17 cellular contexts compared by ENCODE assay signal in genomic region chr20:20733943-20734342, GRCh38. TPM values are rescaled to one million over a fixed set of nuclear protein-coding genes. Genes with fewer than 3 reads are reported as not detected.
A peak's percentile ranks its signal among the peaks of the same experiment; 100 is the strongest.
DNase-seq lines count a peak whose midpoint lies in the region; ATAC-seq, FAIRE-seq and TF ChIP-seq lines count a peak whose summit lies in the region.
"Had no signal": no experiment of that assay in that cellular context is flagged by ENCODE, and none has a peak within 500 bp of the region (broad histone marks: within the 10 kb centered on the region; RNA-seq: fewer than 3 reads in every experiment).

No MANE protein-coding gene starts in this region.

- H3K79me2 ChIP-seq in Loucy (ENCODE audit: insufficient read depth, low read length) = no peaks in the 10 kb centered on the region

- no peak overlapping the region for H3K9ac ChIP-seq in Loucy (ENCODE audit: low read depth, low read length, poor library complexity, severe bottlenecking)
- peak overlapping the region in 1 of 3 donors; percentile 33 for H3K9ac ChIP-seq in skeletal muscle tissue (ENCODE audit: low read depth in 1 of 3, low read length in 3 of 3)

- H3K4me3 Mint-ChIP-seq in activated naive CD8-positive, alpha-beta T cell treated with anti-CD3 and anti-CD28 coated beads for 36 hours = no peak overlapping the region

- no peaks in the 10 kb centered on the region for H3K27me3 Mint-ChIP-seq in activated naive CD8-positive, alpha-beta T cell treated with anti-CD3 and anti-CD28 coated beads for 36 hours

- H3K9me3 ChIP-seq in Loucy (ENCODE audit: insufficient read depth, low read depth, low read length) (no peaks in the 10 kb centered on the region), skeletal muscle tissue (ENCODE audit: control insufficient read depth in 3 of 3, low read length in 3 of 3) (no peaks in the 10 kb centered on the region), Peyer's patch (no peaks in the 10 kb centered on the region), body of pancreas (no peaks in the 10 kb centered on the region)

- peak overlapping the region; percentile 74 for H3K27ac Mint-ChIP-seq in activated naive CD8-positive, alpha-beta T cell treated with anti-CD3 and anti-CD28 coated beads for 36 hours

- TF ChIP-seq POLR2A in GM12892 (IDR thresholded peaks at IDR 0.05; ENCODE audit: low read depth, low read length) (no peak), Peyer's patch (IDR thresholded peaks at IDR 0.05) (no peak), body of pancreas (IDR thresholded peaks at IDR 0.05) (no peak)

- H3K36me3 ChIP-seq in Loucy (ENCODE audit: insufficient read depth, low read length) (no peaks in the 10 kb centered on the region), skeletal muscle tissue (ENCODE audit: control insufficient read depth in 3 of 3, insufficient read depth in 3 of 3, low read length in 3 of 3) (no peaks in the 10 kb centered on the region), Peyer's patch (no peaks in the 10 kb centered on the region), body of pancreas (replicated peaks in 1 of 2; ENCODE audit: insufficient read depth in 1 of 2, low read depth in 2 of 2) (no peaks in the 10 kb centered on the region)

- H3K4me3 ChIP-seq in Loucy (ENCODE audit: low read length, poor library complexity, severe bottlenecking) (no peak overlapping the region), skeletal muscle tissue (ENCODE audit: low read length in 3 of 3) (no peak overlapping the region), Peyer's patch (no peak overlapping the region), body of pancreas (no peak overlapping the region)

- no peaks in the 10 kb centered on the region for H3K27me3 ChIP-seq in Loucy (ENCODE audit: insufficient read depth, low read length, poor library complexity, severe bottlenecking)
- H3K27me3 ChIP-seq in skeletal muscle tissue (ENCODE audit: control insufficient read depth in 3 of 3, insufficient read depth in 3 of 3, low read length in 3 of 3) = no peaks in the 10 kb centered on the region
- H3K27me3 ChIP-seq in Peyer's patch = no peaks in the 10 kb centered on the region
- no peaks in the 10 kb centered on the region for H3K27me3 ChIP-seq in body of pancreas

- peaks cover 34% of the 10 kb centered on the region for H3K4me1 Mint-ChIP-seq in activated naive CD8-positive, alpha-beta T cell treated with anti-CD3 and anti-CD28 coated beads for 36 hours

- no peak for TF ChIP-seq CTCF in Loucy (conservative IDR thresholded peaks at IDR 0.05; ENCODE audit: low read length)
- TF ChIP-seq CTCF in Peyer's patch (IDR thresholded peaks at IDR 0.05) = no peak
- no peak for TF ChIP-seq CTCF in body of pancreas (IDR thresholded peaks at IDR 0.05)

- H3K36me3 Mint-ChIP-seq in activated naive CD8-positive, alpha-beta T cell treated with anti-CD3 and anti-CD28 coated beads for 36 hours = no peaks in the 10 kb centered on the region
- H3K36me3 Mint-ChIP-seq: natural killer cell had no signal

- 79 to 100% methylated on average over 1 of the region's 1 CpG for WGBS in body of pancreas, 2 donors

- no peaks in the 10 kb centered on the region; the same call in 1 of the 2 replicates for H3F3A ChIP-seq in Loucy (ENCODE audit: low read depth)

- no peaks in the 10 kb centered on the region for H4K20me1 ChIP-seq in Loucy (ENCODE audit: insufficient read depth, low read length, poor library complexity, severe bottlenecking)

- H3K4me2 ChIP-seq in Loucy (ENCODE audit: low read depth, low read length, poor library complexity, severe bottlenecking) = peak overlapping the region; percentile 55

- no peak for ATAC-seq in body of pancreas

- peaks cover 30% of the 10 kb centered on the region for H3K4me1 ChIP-seq in Loucy (ENCODE audit: insufficient read depth, low read length, poor library complexity, severe bottlenecking)
- peaks cover 21 to 44% (median 29%) of the 10 kb centered on the region in 3 donors for H3K4me1 ChIP-seq in skeletal muscle tissue (ENCODE audit: control insufficient read depth in 3 of 3, insufficient read depth in 3 of 3, low read length in 3 of 3)
- H3K4me1 ChIP-seq in Peyer's patch = no peaks in the 10 kb centered on the region
- H3K4me1 ChIP-seq in body of pancreas = no peaks in the 10 kb centered on the region

- peak overlapping the region; percentile 91 for H3K27ac ChIP-seq in skeletal muscle tissue (ENCODE audit: low read depth, low read length)
- no peak overlapping the region for H3K27ac ChIP-seq in Peyer's patch
- H3K27ac ChIP-seq in body of pancreas = no peak overlapping the region

- intact Hi-C loops in body of pancreas (cut with DNase I) = no loop called here

- H2AFZ ChIP-seq in Loucy (ENCODE audit: low read length) = 0 out of 2 replicates have a peak overlapping the region, but pooled peaks have one; percentile 47

- FAIRE-seq in GM12892 (lab: Jason Lieb, UNC) = peak; percentile 76
- FAIRE-seq: astrocyte had no signal

- H3K9me2 ChIP-seq in Loucy (replicated peaks; ENCODE audit: low read depth, low read length) = no peaks in the 10 kb centered on the region

- DNase-seq in GM12892 (ENCODE audit: insufficient read length) = no peak
- no peak for DNase-seq in activated naive CD8-positive, alpha-beta T cell treated with anti-CD3 and anti-CD28 coated beads for 36 hours
- DNase-seq in Peyer's patch = no peak
- DNase-seq in body of pancreas = no peak
- DNase-seq in NCI-H1105 treated with DMSO at 0.1 percent for 48 hours (lab: John Stamatoyannopoulos, UW) = no peak
- no peak for DNase-seq in activated CD4-positive, CD25-positive, alpha-beta regulatory T cell (lab: John Stamatoyannopoulos, UW)
- DNase-seq: activated CD4-positive, CD25-positive, alpha-beta regulatory T cell treated with anti-CD3 and anti-CD28 coated beads, Interleukin-2, amount 50 U/mL, for 72 hours; C1 segment of cervical spinal cord; cortex of kidney; natural killer cell; NCI-H1105; NCI-H345; trophoblast cell had no signal

- no peaks in the 10 kb centered on the region for H3K9me3 Mint-ChIP-seq in activated naive CD8-positive, alpha-beta T cell treated with anti-CD3 and anti-CD28 coated beads for 36 hours
- H3K9me3 Mint-ChIP-seq: activated T-cell treated with anti-CD3 and anti-CD28 coated beads, Interleukin-2, amount 50 U/mL, for 72 hours; natural killer cell had no signal

RNA-seq across cellular contexts. Expression of gene RALGAPA2, which starts 21.5 kb away (rescaled TPM):
- polyA plus RNA-seq in GM12892 (2012; ENCODE audit: missing spikeins) = 4.8 TPM
- total RNA-seq in activated naive CD8-positive, alpha-beta T cell treated with anti-CD3 and anti-CD28 coated beads for 36 hours = 10 to 100 TPM; 14.7 to 15.6 TPM
- total RNA-seq in skeletal muscle tissue = 15.7 TPM
- 10 to 100 TPM; 54.3 to 67.6 (median 60.3) TPM for total RNA-seq in Peyer's patch
- 10 to 100 TPM; 40.2 to 45.4 TPM for total RNA-seq in body of pancreas
